In the genomic region with DNA sequence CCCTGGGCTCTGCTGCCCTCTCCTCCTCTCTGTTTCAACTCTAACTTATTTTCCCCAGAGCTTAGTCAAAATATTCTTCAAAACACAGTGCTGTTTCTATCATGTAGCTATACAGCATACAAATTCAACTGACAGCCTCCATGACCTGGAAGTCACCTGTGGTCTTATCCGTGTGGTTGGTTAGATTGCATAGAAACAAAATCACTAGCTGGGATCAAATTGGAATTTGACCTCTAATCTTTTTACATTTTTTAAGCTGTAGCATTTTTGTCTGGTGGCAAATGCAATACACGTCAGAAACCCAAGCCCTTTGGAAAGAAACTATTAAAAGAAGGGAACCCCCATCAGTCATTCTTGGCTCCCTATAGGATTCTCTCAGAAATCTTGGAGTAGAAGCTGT, we compare ENCODE assay signal across 8 cellular contexts. TPM values are rescaled to one million over a fixed set of nuclear protein-coding genes. Genes with fewer than 3 reads are reported as not detected.
"Had no signal": no experiment of that assay in that cellular context is flagged by ENCODE, and none has a peak within 500 bp of the region (broad histone marks: within the 10 kb centered on the region; RNA-seq: fewer than 3 reads in every experiment).

No MANE protein-coding gene starts in this region.

- DNase-seq: H9, HCEC 1CT, KBM-7 had no signal

- H3K4me3 Mint-ChIP-seq: GM23338, H9 had no signal

- H3K4me2 ChIP-seq: GM23338 had no signal

- ATAC-seq: GM23338 had no signal

- H2AFZ ChIP-seq: GM23338 had no signal

- H3K4me3 ChIP-seq: GM23338 had no signal

- FAIRE-seq: H1, H54, HTR-8/SVneo had no signal

- H3K9me3 Mint-ChIP-seq: GM23338, H9 had no signal

- H3K27ac Mint-ChIP-seq: GM23338, H9 had no signal

RNA-seq across cellular contexts. Expression of gene ABCC12, which starts 57.3 kb away (rescaled TPM):
- total RNA-seq: GM23338, H1, HT-29 had no signal
